In genomic region chr17:1271020-1271423, GRCh38 we compare ENCODE assay signal across 3 cellular contexts.
TF ChIP-seq lines count a peak whose summit lies in the region.

No MANE protein-coding gene starts in this region.

TF ChIP-seq in GM23338, 12 proteins besides CTCF, POLR2A, EP300 and RAD21:
- TF ChIP-seq ZNF114 (CRISPR knock-in tag; IDR thresholded peaks at IDR 0.05), result no peak
- no peak for TF ChIP-seq CREB1 (CRISPR knock-in tag; IDR thresholded peaks at IDR 0.05; ENCODE audit: low read depth)
- peak; percentile 45 for TF ChIP-seq EZH2 (IDR thresholded peaks at IDR 0.05; ENCODE audit: low read depth, unreplicated experiment)
TF ChIP-seq in GM23338: peak in this region for 1.

TF ChIP-seq in WTC11, 78 proteins besides CTCF, POLR2A, EP300 and RAD21:
- TF ChIP-seq KAT7 (CRISPR knock-in tag; IDR thresholded peaks at IDR 0.05; ENCODE audit: borderline replicate concordance) (no peak), SOX15 (CRISPR knock-in tag; IDR thresholded peaks at IDR 0.05) (no peak), E2F4 (CRISPR knock-in tag; IDR thresholded peaks at IDR 0.05; ENCODE audit: borderline replicate concordance, low read depth) (no peak), ZNF263 (CRISPR knock-in tag; IDR thresholded peaks at IDR 0.05; ENCODE audit: low read depth) (no peak), IRF1 (CRISPR knock-in tag; IDR thresholded peaks at IDR 0.05) (no peak), ZNF671 (CRISPR knock-in tag; IDR thresholded peaks at IDR 0.05) (no peak), OVOL2 (CRISPR knock-in tag; IDR thresholded peaks at IDR 0.05; ENCODE audit: borderline replicate concordance) (no peak), ATF3 (CRISPR knock-in tag; conservative IDR thresholded peaks at IDR 0.05) (no peak), AFF4 (CRISPR knock-in tag; IDR thresholded peaks at IDR 0.05; ENCODE audit: borderline replicate concordance) (no peak), TP53 (CRISPR knock-in tag; IDR thresholded peaks at IDR 0.05) (no peak), MYBL2 (CRISPR knock-in tag; IDR thresholded peaks at IDR 0.05) (no peak)

TF ChIP-seq in H1, 55 proteins besides CTCF, POLR2A, EP300 and RAD21:
- TF ChIP-seq SP2 (IDR thresholded peaks at IDR 0.05; ENCODE audit: low read length) (no peak), CHD2 (IDR thresholded peaks at IDR 0.05; ENCODE audit: low read length) (no peak), TCF12 (IDR thresholded peaks at IDR 0.05; ENCODE audit: low read depth, low read length) (no peak), ATF2 (IDR thresholded peaks at IDR 0.05; ENCODE audit: low read length) (no peak), BRCA1 (IDR thresholded peaks at IDR 0.05; ENCODE audit: low read depth, low read length) (no peak), TAF1 (IDR thresholded peaks at IDR 0.05; ENCODE audit: low read depth, low read length) (no peak), SIRT6 (IDR thresholded peaks at IDR 0.05; ENCODE audit: low read length) (no peak), CEBPB (IDR thresholded peaks at IDR 0.05; ENCODE audit: low read depth, low read length) (no peak), CBX5 (IDR thresholded peaks at IDR 0.05; ENCODE audit: low read depth, low read length) (no peak), SUZ12 (IDR thresholded peaks at IDR 0.05; ENCODE audit: low read length) (no peak), POU5F1 (IDR thresholded peaks at IDR 0.05; ENCODE audit: low read depth, low read length) (no peak), CBX8 (IDR thresholded peaks at IDR 0.05; ENCODE audit: borderline replicate concordance, low read depth, low read length) (no peak), JUN (IDR thresholded peaks at IDR 0.05; ENCODE audit: low read depth, low read length) (no peak), SRF (IDR thresholded peaks at IDR 0.05; ENCODE audit: low read depth, low read length) (no peak), GABPA (IDR thresholded peaks at IDR 0.05; ENCODE audit: borderline replicate concordance, insufficient read depth, low read length) (no peak), KDM1A (IDR thresholded peaks at IDR 0.05; ENCODE audit: borderline replicate concordance, low read length) (no peak), NANOG (IDR thresholded peaks at IDR 0.05; ENCODE audit: insufficient read depth, low read depth, low read length, poor library complexity, severe bottlenecking) (no peak), SIN3A (conservative IDR thresholded peaks at IDR 0.05 in 1 of 2, IDR thresholded peaks at IDR 0.05 in 1 of 2; ENCODE audit: low read depth in 1 of 2, low read length in 2 of 2) (no peak)
TF ChIP-seq in H1: peak in this region for 0.
